ENCODE assay signal across 8 cellular contexts in genomic region chr1:26431979-26432695, GRCh38. TPM values are rescaled to one million over a fixed set of nuclear protein-coding genes. Genes with fewer than 3 reads are reported as not detected.
A peak's percentile ranks its signal among the peaks of the same experiment; 100 is the strongest.
DNase-seq lines count a peak whose midpoint lies in the region; ATAC-seq and TF ChIP-seq lines count a peak whose summit lies in the region.

Gene DHDDS, plus strand, starts transcription at chr1:26432321. Its CDS starts 625 bp downstream, at chr1:26432946.

- no peaks in the 10 kb centered on the region for H3K9me3 Mint-ChIP-seq in CD14-positive monocyte

- 0% methylated on average over 23 of the region's 45 CpGs for whole genome bisulfite sequencing in right lobe of liver (ENCODE audit: insufficient coverage, low coverage, low lambda C conversion rate, missing lambda C conversion rate)

- H3K27ac ChIP-seq in right lobe of liver, result peak within 1 kb of the TSS; percentile 32 to 72 (median 53)

- peaks cover 23% of the 10 kb centered on the region for H3K4me1 Mint-ChIP-seq in CD14-positive monocyte

- no peaks in the 10 kb centered on the region for H3K9me3 ChIP-seq in right lobe of liver

- TF ChIP-seq CTCF in CD14-positive monocyte (IDR thresholded peaks at IDR 0.05), result no peak
- no peak for TF ChIP-seq CTCF in right lobe of liver (IDR thresholded peaks at IDR 0.05)

- no peaks in the 10 kb centered on the region for H3K27me3 ChIP-seq in right lobe of liver

- peak within 1 kb of the TSS; percentile 60 to 75 (median 72) for H3K4me3 ChIP-seq in right lobe of liver

- H3K27me3 Mint-ChIP-seq in CD14-positive monocyte (ENCODE audit: low read depth in 3 of 3), result peaks cover 4 to 11% (median 9%) of the 10 kb centered on the region in 3 donors

- peaks cover 0 to 21% (median 0%) of the 10 kb centered on the region in 4 donors for H3K4me1 ChIP-seq in right lobe of liver

- H3K36me3 ChIP-seq in right lobe of liver, result peaks cover 0 to 7% (median 3%) of the 10 kb centered on the region in 4 donors

- peaks cover 4 to 26% of the 10 kb centered on the region in 2 donors for H3K36me3 Mint-ChIP-seq in CD14-positive monocyte

- TF ChIP-seq POLR2A in right lobe of liver (IDR thresholded peaks at IDR 0.05), result peak; percentile 69

- H3K27ac Mint-ChIP-seq in CD14-positive monocyte, result peak within 1 kb of the TSS; percentile 96 to 100 (median 97)

- peak; percentile 98 for DNase-seq in CD14-positive monocyte (ENCODE audit: low spot score)
- peak; percentile 99 for DNase-seq in NCI-H82 (lab: John Stamatoyannopoulos, UW)
- peak; percentile 98 to 99 for DNase-seq in activated CD4-positive, alpha-beta T cell treated with anti-CD3 and anti-CD28 coated beads, Interleukin-2, amount 50 U/mL, for 48 hours
- peak; percentile 99 for DNase-seq in dermis blood vessel endothelial cell
- DNase-seq in right lobe of liver, result peak; percentile 98 to 99 (median 99)
- DNase-seq in stimulated activated CD4-positive, alpha-beta T cell treated with anti-CD3 and anti-CD28 coated beads, Interleukin-4, amount 100 ng/mL, for 4 hours, result peak; percentile 98

- ATAC-seq in GM19397 (IDR thresholded peaks at IDR 0.05; ENCODE audit: unreplicated experiment), result peak; percentile 96
- ATAC-seq in HG03571 (IDR thresholded peaks at IDR 0.05; ENCODE audit: unreplicated experiment), result peak; percentile 91
- peak; percentile 99 for ATAC-seq in right lobe of liver

- peak within 1 kb of the TSS; percentile 94 to 100 for H3K4me3 Mint-ChIP-seq in CD14-positive monocyte

- intact Hi-C loops in CD14-positive monocyte (cut with micrococcal nuclease), result loop anchor here in 1 of 2 donors (2.0 kb wide), 1 partner anchor 41 kb away; the partner anchor contains the start of gene HMGN2
- intact Hi-C loops in right lobe of liver (cut with DNase I), result no loop called here

RNA-seq across cellular contexts. Expression of gene DHDDS, which starts in this region (rescaled TPM):
- 10 to 100 TPM; 21.3 to 24.0 TPM for polyA plus RNA-seq in CD14-positive monocyte
- 44.9 and 64.5 TPM in 2 replicates for total RNA-seq in dermis blood vessel endothelial cell
- total RNA-seq in right lobe of liver, result 10 to 100 TPM; 20.0 to 48.6 (median 24.9) TPM

Comparison
In these comparisons a context has a peak if more than half of its experiments do, and no peak if none do; other contexts are left out.
1. Peak in every context shown above with its lines: DNase-seq, ATAC-seq, H3K4me3 ChIP-seq and H3K27ac ChIP-seq.